In the genomic region with DNA sequence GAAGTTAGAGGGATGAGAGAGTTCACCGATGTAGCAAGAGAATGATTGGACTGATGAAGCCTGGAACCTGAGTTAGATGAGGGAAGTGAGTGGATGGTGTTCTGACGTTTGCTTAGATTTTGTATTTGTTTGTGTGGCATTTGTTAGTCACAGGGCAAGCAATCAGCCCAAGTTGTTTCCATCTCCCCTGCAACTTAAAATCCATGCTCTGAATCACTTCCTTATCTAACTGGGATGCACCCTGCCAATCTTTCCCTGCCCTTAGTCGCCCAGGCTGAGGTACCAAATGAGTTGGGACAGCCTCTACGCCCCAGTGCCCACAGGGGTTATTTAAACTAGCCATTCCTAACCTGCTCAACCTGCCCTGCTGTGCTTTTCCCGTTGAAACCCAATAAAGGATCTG, we compare ENCODE assay signal across 24 cellular contexts. TPM values are rescaled to one million over a fixed set of nuclear protein-coding genes. Genes with fewer than 3 reads are reported as not detected.
DNase-seq lines count a peak whose midpoint lies in the region; ATAC-seq, FAIRE-seq and TF ChIP-seq lines count a peak whose summit lies in the region.
"Had no signal": no experiment of that assay in that cellular context is flagged by ENCODE, and none has a peak within 500 bp of the region (broad histone marks: within the 10 kb centered on the region; RNA-seq: fewer than 3 reads in every experiment).

No MANE protein-coding gene starts in this region.

- FAIRE-seq in astrocyte (lab: Jason Lieb, UNC): no peak
- FAIRE-seq: GM18507, H1 had no signal

- H3K27me3 Mint-ChIP-seq in astrocyte (ENCODE audit: low read depth, unreplicated experiment) (peaks cover 16% of the 10 kb centered on the region), immature natural killer cell (ENCODE audit: low read depth in 3 of 3) (peaks cover 4 to 11% (median 8%) of the 10 kb centered on the region in 3 donors)

- H3K27ac Mint-ChIP-seq in astrocyte (ENCODE audit: unreplicated experiment): no peak overlapping the region
- H3K27ac Mint-ChIP-seq in immature natural killer cell: no peak overlapping the region
- H3K27ac Mint-ChIP-seq: activated naive CD8-positive, alpha-beta T cell treated with anti-CD3 and anti-CD28 coated beads, Interleukin-2, amount 50 U/mL, for 24 hours; activated T-helper 17 cell treated with anti-CD3 and anti-CD28 coated beads, Interleukin-2, amount 50 U/mL, for 72 hours had no signal

- H3K4me2 ChIP-seq in astrocyte (ENCODE audit: low read length): no peak overlapping the region
- H3K4me2 ChIP-seq in osteoblast (ENCODE audit: insufficient read depth, low read length): no peak overlapping the region
- H3K4me2 ChIP-seq: SK-N-SH had no signal

- H2AFZ ChIP-seq in astrocyte (ENCODE audit: low read depth, low read length): no peak overlapping the region
- H2AFZ ChIP-seq in osteoblast (ENCODE audit: low read length): peak overlapping the region; percentile 89

- H4K20me1 ChIP-seq in astrocyte (ENCODE audit: insufficient read depth, low read length) (no peaks in the 10 kb centered on the region), osteoblast (ENCODE audit: insufficient read depth, low read length) (no peaks in the 10 kb centered on the region)

- no peaks in the 10 kb centered on the region for H3K27me3 ChIP-seq in astrocyte (ENCODE audit: insufficient read depth, low read length)
- no peaks in the 10 kb centered on the region for H3K27me3 ChIP-seq in osteoblast (ENCODE audit: insufficient read depth, low read length)
- H3K27me3 ChIP-seq: left lung had no signal

- H3K4me1 ChIP-seq in astrocyte (ENCODE audit: insufficient read depth, low read length) (peaks cover 13% of the 10 kb centered on the region), osteoblast (ENCODE audit: insufficient read depth, low read length) (peaks cover 10% of the 10 kb centered on the region)

- no peak for ATAC-seq in GM21619 (IDR thresholded peaks at IDR 0.05; ENCODE audit: unreplicated experiment)
- ATAC-seq: activated naive CD8-positive, alpha-beta T cell treated with anti-CD3 and anti-CD28 coated beads, Interleukin-2, amount 50 U/mL, for 24 hours; activated T-helper 17 cell treated with anti-CD3 and anti-CD28 coated beads, Interleukin-2, amount 50 U/mL, for 72 hours; left lung had no signal

- no peaks in the 10 kb centered on the region for H3K9me3 ChIP-seq in astrocyte (ENCODE audit: insufficient read depth, low read depth, low read length)
- H3K9me3 ChIP-seq in osteoblast (ENCODE audit: low read depth, low read length): no peaks in the 10 kb centered on the region
- H3K9me3 ChIP-seq: left lung, SK-N-SH, spleen had no signal

- H3K79me2 ChIP-seq in astrocyte (ENCODE audit: insufficient read depth, low read length) (no peaks in the 10 kb centered on the region), osteoblast (ENCODE audit: insufficient read depth, low read length) (no peaks in the 10 kb centered on the region)

- H3K9ac ChIP-seq in astrocyte (ENCODE audit: low read length): no peak overlapping the region
- H3K9ac ChIP-seq: SK-N-SH had no signal

- no peak overlapping the region for H3K4me3 ChIP-seq in astrocyte (ENCODE audit: insufficient read depth, low read depth, low read length)
- H3K4me3 ChIP-seq in osteoblast (ENCODE audit: insufficient read depth, low read length): no peak overlapping the region
- H3K4me3 ChIP-seq: left lung, spleen had no signal

- H3K4me3 Mint-ChIP-seq in astrocyte (ENCODE audit: unreplicated experiment) (no peak overlapping the region), immature natural killer cell (no peak overlapping the region)
- H3K4me3 Mint-ChIP-seq: activated naive CD8-positive, alpha-beta T cell treated with anti-CD3 and anti-CD28 coated beads, Interleukin-2, amount 50 U/mL, for 24 hours; activated T-helper 17 cell treated with anti-CD3 and anti-CD28 coated beads, Interleukin-2, amount 50 U/mL, for 72 hours; neural crest cell had no signal

- no peak overlapping the region for H3K27ac ChIP-seq in astrocyte (ENCODE audit: low read depth, low read length)
- H3K27ac ChIP-seq in osteoblast (ENCODE audit: low read depth, low read length): peak overlapping the region; percentile 53
- H3K27ac ChIP-seq: left lung, spleen had no signal

- TF ChIP-seq CTCF in astrocyte (IDR thresholded peaks at IDR 0.05; ENCODE audit: insufficient read depth, low read depth, low read length) (no peak), osteoblast (IDR thresholded peaks at IDR 0.05; ENCODE audit: extremely low read depth, low read depth, low read length) (no peak)

- peaks cover 1% of the 10 kb centered on the region for H3K36me3 Mint-ChIP-seq in astrocyte (ENCODE audit: low read depth, unreplicated experiment)
- no peaks in the 10 kb centered on the region for H3K36me3 Mint-ChIP-seq in immature natural killer cell

- DNase-seq in AG20443 (ENCODE audit: low spot score) (peak; percentile 31), M059J (ENCODE audit: low read depth) (peak; percentile 63), astrocyte (ENCODE audit: low read depth) (peak; percentile 20), osteoblast (ENCODE audit: insufficient read length, low spot score, missing footprints) (peak; percentile 94), NOMO-1 (lab: John Stamatoyannopoulos, UW; ENCODE audit: unreplicated experiment in 2 of 2) (no peak), immature natural killer cell (no peak)
- DNase-seq in activated CD8-positive, alpha-beta memory T cell treated with anti-CD3 and anti-CD28 coated beads, Interleukin-2, amount 50 U/mL, for 48 hours: no peak
- DNase-seq: activated CD4-positive, alpha-beta T cell treated with anti-CD3 and anti-CD28 coated beads for 1 hour; activated naive CD8-positive, alpha-beta T cell treated with anti-CD3 and anti-CD28 coated beads, Interleukin-2, amount 50 U/mL, for 24 hours; AML-193; caudate nucleus; DND-41; left lung; NCI-H1436 treated with DMSO at 0.1 percent for 48 hours; NCI-H2171 treated with DMSO at 0.1 percent for 48 hours; SK-N-SH; spleen; substantia nigra had no signal

- H3K4me1 Mint-ChIP-seq in astrocyte (ENCODE audit: low read depth, unreplicated experiment) (peaks cover 12% of the 10 kb centered on the region), immature natural killer cell (no peaks in the 10 kb centered on the region)
- H3K4me1 Mint-ChIP-seq: activated naive CD8-positive, alpha-beta T cell treated with anti-CD3 and anti-CD28 coated beads, Interleukin-2, amount 50 U/mL, for 24 hours; activated T-helper 17 cell treated with anti-CD3 and anti-CD28 coated beads, Interleukin-2, amount 50 U/mL, for 72 hours; neural crest cell had no signal

- H3K9me3 Mint-ChIP-seq in astrocyte (ENCODE audit: unreplicated experiment) (peaks cover 3% of the 10 kb centered on the region), immature natural killer cell (no peaks in the 10 kb centered on the region)
- H3K9me3 Mint-ChIP-seq: activated T-helper 17 cell treated with anti-CD3 and anti-CD28 coated beads, Interleukin-2, amount 50 U/mL, for 72 hours had no signal

- H3K36me3 ChIP-seq in astrocyte (ENCODE audit: insufficient read depth, low read length) (no peaks in the 10 kb centered on the region), osteoblast (ENCODE audit: insufficient read depth, low read length) (no peaks in the 10 kb centered on the region)
- H3K36me3 ChIP-seq: left lung, spleen had no signal

RNA-seq across cellular contexts. Expression of a gene that starts 12.6 kb away (rescaled TPM):
- total RNA-seq in M059J (2014; rRNA removed; shearing (Covaris generic)): 1.3 and 3.5 TPM in 2 replicates
- total RNA-seq in astrocyte: 0.87 and 1.2 TPM in 2 replicates
- total RNA-seq in osteoblast: 1.1 and 1.5 TPM in 2 replicates
- polyA plus RNA-seq in immature natural killer cell: not detected
- total RNA-seq: activated T-helper 17 cell treated with anti-CD3 and anti-CD28 coated beads, Interleukin-2, amount 50 U/mL, for 72 hours; OCI-LY7 had no signal

Comparison
In these comparisons a context has a peak if more than half of its experiments do, and no peak if none do; other contexts are left out.
1. DNase-seq: peak in AG20443 (single experiment), M059J (single experiment), astrocyte (single experiment) and osteoblast (single experiment); none in NOMO-1 (0 of 2), activated CD8-positive, alpha-beta memory T cell treated with anti-CD3 and anti-CD28 coated beads, Interleukin-2, amount 50 U/mL, for 48 hours (single experiment) and immature natural killer cell (0 of 3).